1 cellular context compared by ENCODE assay signal in the genomic region with DNA sequence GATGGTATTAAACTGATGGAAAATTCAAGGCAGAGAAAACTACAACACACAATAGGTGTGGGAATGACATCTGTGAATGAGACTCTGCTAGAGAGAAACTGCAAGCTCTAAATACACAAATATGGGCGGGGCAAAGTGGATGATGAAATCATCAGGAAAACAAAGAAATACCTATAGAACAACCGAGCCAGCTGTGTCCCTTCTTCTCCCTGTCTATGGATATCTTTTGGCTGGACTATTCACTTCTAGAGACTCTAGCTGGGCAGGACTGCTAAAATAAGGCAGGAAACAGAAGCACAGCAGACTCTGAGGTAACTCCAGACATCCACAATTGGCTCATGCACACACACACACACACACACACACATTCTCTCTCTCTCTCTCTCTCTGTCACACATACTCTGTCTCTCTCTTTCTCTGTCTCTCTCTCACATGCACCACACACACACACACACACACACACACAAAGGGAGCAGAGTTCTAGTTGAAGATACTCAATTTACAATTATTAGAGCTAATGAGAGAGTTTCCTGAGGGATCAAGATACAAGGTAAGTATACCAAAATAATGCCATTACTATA.
TF ChIP-seq lines count a peak whose summit lies in the region.

No MANE protein-coding gene starts in this region.

TF ChIP-seq in GM23338, 12 proteins besides CTCF, POLR2A, EP300 and RAD21 (continued from another document):
- TF ChIP-seq, protein P1, sequence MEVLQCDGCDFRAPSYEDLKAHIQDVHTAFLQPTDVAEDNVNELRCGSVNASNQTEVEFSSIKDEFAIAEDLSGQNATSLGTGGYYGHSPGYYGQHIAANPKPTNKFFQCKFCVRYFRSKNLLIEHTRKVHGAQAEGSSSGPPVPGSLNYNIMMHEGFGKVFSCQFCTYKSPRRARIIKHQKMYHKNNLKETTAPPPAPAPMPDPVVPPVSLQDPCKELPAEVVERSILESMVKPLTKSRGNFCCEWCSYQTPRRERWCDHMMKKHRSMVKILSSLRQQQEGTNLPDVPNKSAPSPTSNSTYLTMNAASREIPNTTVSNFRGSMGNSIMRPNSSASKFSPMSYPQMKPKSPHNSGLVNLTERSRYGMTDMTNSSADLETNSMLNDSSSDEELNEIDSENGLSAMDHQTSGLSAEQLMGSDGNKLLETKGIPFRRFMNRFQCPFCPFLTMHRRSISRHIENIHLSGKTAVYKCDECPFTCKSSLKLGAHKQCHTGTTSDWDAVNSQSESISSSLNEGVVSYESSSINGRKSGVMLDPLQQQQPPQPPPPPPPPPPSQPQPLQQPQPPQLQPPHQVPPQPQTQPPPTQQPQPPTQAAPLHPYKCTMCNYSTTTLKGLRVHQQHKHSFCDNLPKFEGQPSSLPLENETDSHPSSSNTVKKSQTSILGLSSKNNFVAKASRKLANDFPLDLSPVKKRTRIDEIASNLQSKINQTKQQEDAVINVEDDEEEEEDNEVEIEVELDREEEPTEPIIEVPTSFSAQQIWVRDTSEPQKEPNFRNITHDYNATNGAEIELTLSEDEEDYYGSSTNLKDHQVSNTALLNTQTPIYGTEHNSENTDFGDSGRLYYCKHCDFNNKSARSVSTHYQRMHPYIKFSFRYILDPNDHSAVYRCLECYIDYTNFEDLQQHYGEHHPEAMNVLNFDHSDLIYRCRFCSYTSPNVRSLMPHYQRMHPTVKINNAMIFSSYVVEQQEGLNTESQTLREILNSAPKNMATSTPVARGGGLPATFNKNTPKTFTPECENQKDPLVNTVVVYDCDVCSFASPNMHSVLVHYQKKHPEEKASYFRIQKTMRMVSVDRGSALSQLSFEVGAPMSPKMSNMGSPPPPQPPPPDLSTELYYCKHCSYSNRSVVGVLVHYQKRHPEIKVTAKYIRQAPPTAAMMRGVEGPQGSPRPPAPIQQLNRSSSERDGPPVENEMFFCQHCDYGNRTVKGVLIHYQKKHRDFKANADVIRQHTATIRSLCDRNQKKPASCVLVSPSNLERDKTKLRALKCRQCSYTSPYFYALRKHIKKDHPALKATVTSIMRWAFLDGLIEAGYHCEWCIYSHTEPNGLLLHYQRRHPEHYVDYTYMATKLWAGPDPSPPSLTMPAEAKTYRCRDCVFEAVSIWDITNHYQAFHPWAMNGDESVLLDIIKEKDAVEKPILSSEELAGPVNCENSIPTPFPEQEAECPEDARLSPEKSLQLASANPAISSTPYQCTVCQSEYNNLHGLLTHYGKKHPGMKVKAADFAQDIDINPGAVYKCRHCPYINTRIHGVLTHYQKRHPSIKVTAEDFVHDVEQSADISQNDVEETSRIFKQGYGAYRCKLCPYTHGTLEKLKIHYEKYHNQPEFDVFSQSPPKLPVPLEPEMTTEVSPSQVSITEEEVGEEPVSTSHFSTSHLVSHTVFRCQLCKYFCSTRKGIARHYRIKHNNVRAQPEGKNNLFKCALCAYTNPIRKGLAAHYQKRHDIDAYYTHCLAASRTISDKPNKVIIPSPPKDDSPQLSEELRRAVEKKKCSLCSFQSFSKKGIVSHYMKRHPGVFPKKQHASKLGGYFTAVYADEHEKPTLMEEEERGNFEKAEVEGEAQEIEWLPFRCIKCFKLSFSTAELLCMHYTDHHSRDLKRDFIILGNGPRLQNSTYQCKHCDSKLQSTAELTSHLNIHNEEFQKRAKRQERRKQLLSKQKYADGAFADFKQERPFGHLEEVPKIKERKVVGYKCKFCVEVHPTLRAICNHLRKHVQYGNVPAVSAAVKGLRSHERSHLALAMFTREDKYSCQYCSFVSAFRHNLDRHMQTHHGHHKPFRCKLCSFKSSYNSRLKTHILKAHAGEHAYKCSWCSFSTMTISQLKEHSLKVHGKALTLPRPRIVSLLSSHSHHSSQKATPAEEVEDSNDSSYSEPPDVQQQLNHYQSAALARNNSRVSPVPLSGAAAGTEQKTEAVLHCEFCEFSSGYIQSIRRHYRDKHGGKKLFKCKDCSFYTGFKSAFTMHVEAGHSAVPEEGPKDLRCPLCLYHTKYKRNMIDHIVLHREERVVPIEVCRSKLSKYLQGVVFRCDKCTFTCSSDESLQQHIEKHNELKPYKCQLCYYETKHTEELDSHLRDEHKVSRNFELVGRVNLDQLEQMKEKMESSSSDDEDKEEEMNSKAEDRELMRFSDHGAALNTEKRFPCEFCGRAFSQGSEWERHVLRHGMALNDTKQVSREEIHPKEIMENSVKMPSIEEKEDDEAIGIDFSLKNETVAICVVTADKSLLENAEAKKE (CRISPR knock-in tag; IDR thresholded peaks at IDR 0.05), result no peak
- TF ChIP-seq NANOG (IDR thresholded peaks at IDR 0.05; ENCODE audit: borderline replicate concordance) (no peak), EZH2 (IDR thresholded peaks at IDR 0.05; ENCODE audit: low read depth, unreplicated experiment) (no peak), JUNB (IDR thresholded peaks at IDR 0.05; ENCODE audit: unreplicated experiment) (no peak), POLR2AphosphoS5 (IDR thresholded peaks at IDR 0.05; ENCODE audit: low read depth) (no peak)
